ENCODE assay signal across 1 cellular context in genomic region chr6:42403831-42404230, GRCh38.
TF ChIP-seq lines count a peak whose summit lies in the region.

No MANE protein-coding gene starts in this region.

TF ChIP-seq in H1, 55 proteins besides CTCF, POLR2A, EP300 and RAD21:
- TF ChIP-seq EZH2 (IDR thresholded peaks at IDR 0.05; ENCODE audit: low read depth, low read length, severe bottlenecking) = no peak
